17 cellular contexts compared by ENCODE assay signal in the genomic region with DNA sequence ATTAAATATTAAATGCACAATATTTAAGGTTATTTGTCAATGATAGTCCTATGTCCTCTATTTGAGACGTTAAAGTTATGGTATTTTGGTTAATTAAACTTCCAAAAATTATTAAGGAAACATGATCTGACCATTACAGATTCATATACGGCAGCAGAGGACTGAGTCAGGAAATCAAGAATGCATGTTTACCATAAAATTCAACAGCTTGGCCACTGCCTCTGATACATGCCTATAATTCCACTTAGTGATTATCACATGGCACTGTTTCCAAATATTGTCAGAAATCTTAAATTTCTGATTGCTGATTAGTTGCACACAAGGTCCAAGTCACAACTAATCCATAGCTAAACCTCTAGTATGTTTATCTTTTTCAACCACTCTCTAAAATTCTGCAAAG.
"Had no signal": no experiment of that assay in that cellular context is flagged by ENCODE, and none has a peak within 500 bp of the region (broad histone marks: within the 10 kb centered on the region; RNA-seq: fewer than 3 reads in every experiment).

No MANE protein-coding gene starts in this region.

- H3K36me3 ChIP-seq: brain microvascular endothelial cell, cardiac muscle cell had no signal

- H3K27ac ChIP-seq: cardiac muscle cell, VCaP had no signal

- H3K4me3 ChIP-seq: cardiac muscle cell had no signal

- ATAC-seq: activated CD4-positive, alpha-beta T cell treated with anti-CD3 and anti-CD28 coated beads for 36 hours; activated CD8-positive, alpha-beta T cell treated with anti-CD3 and anti-CD28 coated beads for 36 hours had no signal

- H3K27me3 ChIP-seq: brain microvascular endothelial cell, cardiac muscle cell had no signal

- DNase-seq: activated CD4-positive, alpha-beta T cell treated with anti-CD3 and anti-CD28 coated beads for 36 hours; activated CD4-positive, CD25-positive, alpha-beta regulatory T cell; activated CD8-positive, alpha-beta memory T cell treated with anti-CD3 and anti-CD28 coated beads, Interleukin-2, amount 50 U/mL, for 48 hours; activated CD8-positive, alpha-beta T cell treated with anti-CD3 and anti-CD28 coated beads for 36 hours; activated T-cell treated with anti-CD3 and anti-CD28 coated beads, Interleukin-2, amount 50 U/mL, for 1 hour; brain microvascular endothelial cell; KG1; NCI-H1048; NCI-H146; NCI-H187 treated with DMSO at 0.1 percent for 48 hours; NCI-H2081 treated with DMSO at 0.1 percent for 48 hours; NCI-H446; NCI-H524; SHP77; T-helper 1 cell had no signal
